9 cellular contexts compared by ENCODE assay signal in the genomic region with DNA sequence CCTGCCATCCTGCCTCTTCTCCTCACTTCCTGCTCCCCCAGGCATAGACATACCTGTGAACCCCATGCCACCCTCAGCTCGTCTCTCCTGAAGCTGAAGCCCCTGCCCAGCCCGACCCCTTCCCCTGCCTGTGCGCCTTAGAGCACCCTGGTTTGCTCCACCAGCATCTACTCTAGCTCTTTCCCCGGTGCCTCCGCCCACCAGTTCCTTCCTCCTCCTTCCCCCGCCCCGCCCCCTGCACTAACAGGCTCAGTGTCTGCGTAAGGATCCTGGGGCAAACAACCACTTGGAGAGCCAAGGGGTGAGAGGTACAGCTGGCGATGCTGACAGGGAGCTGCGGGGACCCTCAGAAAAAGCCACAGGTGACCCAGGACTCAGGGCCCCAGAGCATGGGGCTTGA. TPM values are rescaled to one million over a fixed set of nuclear protein-coding genes. Genes with fewer than 3 reads are reported as not detected.
DNase-seq lines count a peak whose midpoint lies in the region; ATAC-seq and TF ChIP-seq lines count a peak whose summit lies in the region.
"Had no signal": no experiment of that assay in that cellular context is flagged by ENCODE, and none has a peak within 500 bp of the region (broad histone marks: within the 10 kb centered on the region; RNA-seq: fewer than 3 reads in every experiment).

No MANE protein-coding gene starts in this region.

- H3K27me3 Mint-ChIP-seq in T-helper 2 cell treated with Interferon-gamma antibody and Interleukin-4, amounts not matched to agents 5 μg/mL and 100 μg/mL, for 36 hours (ENCODE audit: low read depth), result peaks cover 3% of the 10 kb centered on the region
- peaks cover 5% of the 10 kb centered on the region for H3K27me3 Mint-ChIP-seq in activated naive CD8-positive, alpha-beta T cell treated with anti-CD3 and anti-CD28 coated beads, Interleukin-2, amount 10 ng/mL, durations not matched to agents 7 days and 5 days

- H3K9me3 Mint-ChIP-seq in T-helper 2 cell treated with Interferon-gamma antibody and Interleukin-4, amounts not matched to agents 5 μg/mL and 100 μg/mL, for 36 hours, result no peaks in the 10 kb centered on the region
- H3K9me3 Mint-ChIP-seq in activated naive CD8-positive, alpha-beta T cell treated with anti-CD3 and anti-CD28 coated beads, Interleukin-2, amount 10 ng/mL, durations not matched to agents 7 days and 5 days, result no peaks in the 10 kb centered on the region

- peaks cover 11% of the 10 kb centered on the region for H3K4me1 Mint-ChIP-seq in T-helper 2 cell treated with Interferon-gamma antibody and Interleukin-4, amounts not matched to agents 5 μg/mL and 100 μg/mL, for 36 hours (ENCODE audit: low read depth)
- peaks cover 6% of the 10 kb centered on the region for H3K4me1 Mint-ChIP-seq in activated naive CD8-positive, alpha-beta T cell treated with anti-CD3 and anti-CD28 coated beads, Interleukin-2, amount 10 ng/mL, durations not matched to agents 7 days and 5 days

- peak; percentile 73 for ATAC-seq in activated naive CD8-positive, alpha-beta T cell treated with anti-CD3 and anti-CD28 coated beads, Interleukin-2, amount 10 ng/mL, durations not matched to agents 7 days and 5 days (ENCODE audit: low read depth)
- no peak for ATAC-seq in GM21723 (IDR thresholded peaks at IDR 0.05; ENCODE audit: unreplicated experiment)
- no peak for ATAC-seq in GM21825 (IDR thresholded peaks at IDR 0.05; ENCODE audit: unreplicated experiment)

- no peak for TF ChIP-seq CTCF in GM10248 (IDR thresholded peaks at IDR 0.05; ENCODE audit: control extremely low read depth, extremely low read depth, low read depth, missing control alignments)

- CTCF ChIA-PET in GM10248 (lab: Yijun Ruan, JAX), result interaction anchor here (0.7 to 5.6 kb wide), 31 partner anchors 8 to 372 kb away, joined by 3 to 77 read pairs (median 7); partner anchors contain the start of gene CD300LB

- POLR2A ChIA-PET in GM10248 (lab: Yijun Ruan, JAX), result interaction anchor here (0.6 kb wide), 1 partner anchor 12 kb away, joined by 3 read pairs; no protein-coding TSS in a partner anchor
- POLR2A ChIA-PET in activated naive CD8-positive, alpha-beta T cell treated with anti-CD3 and anti-CD28 coated beads, Interleukin-2, amount 10 ng/mL, durations not matched to agents 7 days and 5 days (lab: Charles Lee), result interaction anchor here (0.7 kb wide), 1 partner anchor 157 kb away, joined by 3 read pairs; no protein-coding TSS in a partner anchor

- H3K36me3 Mint-ChIP-seq in T-helper 2 cell treated with Interferon-gamma antibody and Interleukin-4, amounts not matched to agents 5 μg/mL and 100 μg/mL, for 36 hours (ENCODE audit: low read depth), result no peaks in the 10 kb centered on the region
- H3K36me3 Mint-ChIP-seq in activated naive CD8-positive, alpha-beta T cell treated with anti-CD3 and anti-CD28 coated beads, Interleukin-2, amount 10 ng/mL, durations not matched to agents 7 days and 5 days, result no peaks in the 10 kb centered on the region

- DNase-seq in GM10248 (ENCODE audit: extremely low spot score) (peak; percentile 65), NCI-H774 (lab: John Stamatoyannopoulos, UW) (no peak), NCI-H345 treated with DMSO at 0.1 percent for 48 hours (lab: John Stamatoyannopoulos, UW; ENCODE audit: unreplicated experiment) (no peak)
- DNase-seq in T-helper 2 cell treated with Interferon-gamma antibody and Interleukin-4, amounts not matched to agents 5 μg/mL and 100 μg/mL, for 36 hours (ENCODE audit: low spot score), result peak; percentile 41
- DNase-seq in activated naive CD8-positive, alpha-beta T cell treated with anti-CD3 and anti-CD28 coated beads, Interleukin-2, amount 10 ng/mL, durations not matched to agents 7 days and 5 days, result peak; percentile 50
- DNase-seq in stimulated activated CD4-positive, alpha-beta T cell treated with anti-CD3 and anti-CD28 coated beads, Interleukin-1b, Interleukin-23, amount 100 ng/mL, for 4 hours (ENCODE audit: low read depth in 2 of 2), result peak; percentile 60 to 69

- peak overlapping the region; percentile 20 for H3K4me3 Mint-ChIP-seq in T-helper 2 cell treated with Interferon-gamma antibody and Interleukin-4, amounts not matched to agents 5 μg/mL and 100 μg/mL, for 36 hours
- peak overlapping the region; percentile 5 for H3K4me3 Mint-ChIP-seq in activated naive CD8-positive, alpha-beta T cell treated with anti-CD3 and anti-CD28 coated beads, Interleukin-2, amount 10 ng/mL, durations not matched to agents 7 days and 5 days

- H3K27ac Mint-ChIP-seq in T-helper 2 cell treated with Interferon-gamma antibody and Interleukin-4, amounts not matched to agents 5 μg/mL and 100 μg/mL, for 36 hours, result no peak overlapping the region
- no peak overlapping the region for H3K27ac Mint-ChIP-seq in activated naive CD8-positive, alpha-beta T cell treated with anti-CD3 and anti-CD28 coated beads, Interleukin-2, amount 10 ng/mL, durations not matched to agents 7 days and 5 days

RNA-seq across cellular contexts. Expression of gene GPR142, which starts 1.9 kb away (rescaled TPM):
- total RNA-seq in activated naive CD8-positive, alpha-beta T cell treated with anti-CD3 and anti-CD28 coated beads, Interleukin-2, amount 10 ng/mL, durations not matched to agents 7 days and 5 days, result not detected
- total RNA-seq: RPMI7951 had no signal

RNA-seq across cellular contexts. Expression of gene BTBD17, which starts 7.6 kb away (rescaled TPM):
- not detected for total RNA-seq in activated naive CD8-positive, alpha-beta T cell treated with anti-CD3 and anti-CD28 coated beads, Interleukin-2, amount 10 ng/mL, durations not matched to agents 7 days and 5 days
- total RNA-seq: RPMI7951 had no signal

RNA-seq across cellular contexts. Expression of gene KIF19, which starts 43.2 kb away (rescaled TPM):
- under 1 TPM; 0.61 to 0.91 TPM for total RNA-seq in activated naive CD8-positive, alpha-beta T cell treated with anti-CD3 and anti-CD28 coated beads, Interleukin-2, amount 10 ng/mL, durations not matched to agents 7 days and 5 days
- total RNA-seq: RPMI7951 had no signal

Comparison
In these comparisons a context has a peak if more than half of its experiments do, and no peak if none do; other contexts are left out.
1. DNase-seq: peak in GM10248 (single experiment), T-helper 2 cell treated with Interferon-gamma antibody and Interleukin-4, amounts not matched to agents 5 μg/mL and 100 μg/mL, for 36 hours (single experiment), activated naive CD8-positive, alpha-beta T cell treated with anti-CD3 and anti-CD28 coated beads, Interleukin-2, amount 10 ng/mL, durations not matched to agents 7 days and 5 days (single experiment) and stimulated activated CD4-positive, alpha-beta T cell treated with anti-CD3 and anti-CD28 coated beads, Interleukin-1b, Interleukin-23, amount 100 ng/mL, for 4 hours (2 of 2); none in NCI-H774 (single experiment) and NCI-H345 treated with DMSO at 0.1 percent for 48 hours (single experiment).